ENCODE assay signal across 15 cellular contexts in genomic region chr11:12077535-12078280, GRCh38. TPM values are rescaled to one million over a fixed set of nuclear protein-coding genes. Genes with fewer than 3 reads are reported as not detected.
DNase-seq lines count a peak whose midpoint lies in the region; ATAC-seq and TF ChIP-seq lines count a peak whose summit lies in the region.
"Had no signal": no experiment of that assay in that cellular context is flagged by ENCODE, and none has a peak within 500 bp of the region (broad histone marks: within the 10 kb centered on the region; RNA-seq: fewer than 3 reads in every experiment).

No MANE protein-coding gene starts in this region.

- WGBS in sigmoid colon, 2 donors = 79 to 92% methylated on average over 7 of the region's 7 CpGs

- ATAC-seq in RWPE2 (ENCODE audit: low read depth) = peak; percentile 26; the same call in 2 of the 3 replicates
- no peak for ATAC-seq in HG02885 (IDR thresholded peaks at IDR 0.05; ENCODE audit: poor library complexity, unreplicated experiment)
- no peak for ATAC-seq in GM21529 (IDR thresholded peaks at IDR 0.05; ENCODE audit: unreplicated experiment)

- H3K27ac ChIP-seq in RWPE2 (ENCODE audit: poor library complexity, severe bottlenecking) (peak overlapping the region; percentile 98), sigmoid colon (peak overlapping the region; percentile 68 to 91 (median 85))

- intact Hi-C loops in sigmoid colon (cut with DNase I) = no loop called here

- TF ChIP-seq POLR2A in sigmoid colon (IDR thresholded peaks at IDR 0.05) = no peak

- TF ChIP-seq CTCF in RWPE2 (IDR thresholded peaks at IDR 0.05; ENCODE audit: poor library complexity, severe bottlenecking) = no peak
- TF ChIP-seq CTCF in foreskin fibroblast (IDR thresholded peaks at IDR 0.05; ENCODE audit: low read depth, low read length) = no peak
- no peak for TF ChIP-seq CTCF in sigmoid colon (IDR thresholded peaks at IDR 0.05)

- H3K4me1 ChIP-seq in RWPE2 (ENCODE audit: insufficient read depth, poor library complexity, severe bottlenecking) (peaks cover 40% of the 10 kb centered on the region), sigmoid colon (peaks cover 0 to 30% (median 26%) of the 10 kb centered on the region in 4 donors)

- H3K9me3 ChIP-seq in RWPE2 (ENCODE audit: severe bottlenecking) = no peaks in the 10 kb centered on the region
- no peaks in the 10 kb centered on the region for H3K9me3 ChIP-seq in sigmoid colon

- DNase-seq in EH (ENCODE audit: low read depth) = peak; percentile 65
- no peak for DNase-seq in RWPE2 (ENCODE audit: low spot score)
- DNase-seq in foreskin fibroblast = peak; percentile 51 to 60
- DNase-seq in sigmoid colon = no peak
- no peak for DNase-seq in stimulated activated naive CD4-positive, alpha-beta T cell treated with Interleukin-2 at 50 U/mL for 16 hours (lab: John Stamatoyannopoulos, UW)
- no peak for DNase-seq in activated CD4-positive, alpha-beta T cell treated with anti-CD3 and anti-CD28 coated beads, Interleukin-2, amount 50 U/mL, for 1 hour
- DNase-seq: activated CD8-positive, alpha-beta memory T cell treated with anti-CD3 and anti-CD28 coated beads, Interleukin-2, amount 50 U/mL, for 4 hours; AML-193; dermis blood vessel endothelial cell; DND-41; NCI-H187 treated with DMSO at 0.1 percent for 48 hours; NCI-H69; Right ventricle myocardium superior had no signal

- H3K4me3 ChIP-seq in RWPE2 (ENCODE audit: severe bottlenecking) (no peak overlapping the region), foreskin fibroblast (ENCODE audit: low read depth in 1 of 2, low read length in 2 of 2) (no peak overlapping the region), sigmoid colon (no peak overlapping the region)

- no peak for TF ChIP-seq EP300 in sigmoid colon (IDR thresholded peaks at IDR 0.05)

- H3K27me3 ChIP-seq in RWPE2 (ENCODE audit: insufficient read depth, poor library complexity, severe bottlenecking) = no peaks in the 10 kb centered on the region
- H3K27me3 ChIP-seq in sigmoid colon = no peaks in the 10 kb centered on the region

- H3K36me3 ChIP-seq in RWPE2 (ENCODE audit: low read depth) = no peaks in the 10 kb centered on the region
- no peaks in the 10 kb centered on the region for H3K36me3 ChIP-seq in sigmoid colon

RNA-seq across cellular contexts. Expression of gene MICAL2, which starts 32.7 kb away (rescaled TPM):
- 100 to 1,000 TPM; 115 to 145 (median 130) TPM for total RNA-seq in sigmoid colon
- 10 to 100 TPM; 36.6 to 92.2 (median 91.1) TPM for polyA plus RNA-seq in sigmoid colon

Comparison
In these comparisons a context has a peak if more than half of its experiments do, and no peak if none do; other contexts are left out.
1. DNase-seq: peak in EH (single experiment) and foreskin fibroblast (2 of 2); none in RWPE2 (single experiment), sigmoid colon (single experiment), stimulated activated naive CD4-positive, alpha-beta T cell treated with Interleukin-2 at 50 U/mL for 16 hours (single experiment) and activated CD4-positive, alpha-beta T cell treated with anti-CD3 and anti-CD28 coated beads, Interleukin-2, amount 50 U/mL, for 1 hour (single experiment).